10 cellular contexts compared by ENCODE assay signal in genomic region chr19:42121036-42121621, GRCh38. TPM values are rescaled to one million over a fixed set of nuclear protein-coding genes. Genes with fewer than 3 reads are reported as not detected.
A peak's percentile ranks its signal among the peaks of the same experiment; 100 is the strongest.
DNase-seq lines count a peak whose midpoint lies in the region; ATAC-seq and TF ChIP-seq lines count a peak whose summit lies in the region.
"Had no signal": no experiment of that assay in that cellular context is flagged by ENCODE, and none has a peak within 500 bp of the region (broad histone marks: within the 10 kb centered on the region; RNA-seq: fewer than 3 reads in every experiment).

No MANE protein-coding gene starts in this region.

- POLR2A ChIA-PET in activated CD4-positive, alpha-beta T cell treated with anti-CD3 and anti-CD28 coated beads, Interleukin-2, amount 10 ng/mL, durations not matched to agents 7 days and 5 days (lab: Charles Lee) = no interaction called here

- H3K4me3 Mint-ChIP-seq in activated CD4-positive, alpha-beta T cell treated with anti-CD3 and anti-CD28 coated beads, Interleukin-2, amount 10 ng/mL, durations not matched to agents 7 days and 5 days = peak overlapping the region; percentile 45
- peak overlapping the region; percentile 58 for H3K4me3 Mint-ChIP-seq in dendritic cell treated with granulocyte-macrophage colony-stimulating factor and Interleukin-4, amounts not matched to agents 40 ng/mL and 50 ng/mL, for 4 days

- no peak overlapping the region for H2AFZ ChIP-seq in OCI-LY1 (ENCODE audit: low read length)

- H3F3A ChIP-seq in OCI-LY1 (ENCODE audit: insufficient read depth, low read length) = peaks cover 4% of the 10 kb centered on the region; the same call in 1 of the 2 replicates

- no peaks in the 10 kb centered on the region for H3K9me3 Mint-ChIP-seq in activated CD4-positive, alpha-beta T cell treated with anti-CD3 and anti-CD28 coated beads, Interleukin-2, amount 10 ng/mL, durations not matched to agents 7 days and 5 days
- no peaks in the 10 kb centered on the region for H3K9me3 Mint-ChIP-seq in dendritic cell treated with granulocyte-macrophage colony-stimulating factor and Interleukin-4, amounts not matched to agents 40 ng/mL and 50 ng/mL, for 4 days

- intact Hi-C loops in dendritic cell treated with granulocyte-macrophage colony-stimulating factor and Interleukin-4, amounts not matched to agents 40 ng/mL and 50 ng/mL, for 4 days (cut with micrococcal nuclease) = no loop called here

- peaks cover 45% of the 10 kb centered on the region for H3K4me1 Mint-ChIP-seq in activated CD4-positive, alpha-beta T cell treated with anti-CD3 and anti-CD28 coated beads, Interleukin-2, amount 10 ng/mL, durations not matched to agents 7 days and 5 days
- H3K4me1 Mint-ChIP-seq in dendritic cell treated with granulocyte-macrophage colony-stimulating factor and Interleukin-4, amounts not matched to agents 40 ng/mL and 50 ng/mL, for 4 days (ENCODE audit: low read depth) = peaks cover 70% of the 10 kb centered on the region

- no peak for DNase-seq in activated CD4-positive, alpha-beta T cell treated with anti-CD3 and anti-CD28 coated beads, Interleukin-2, amount 10 ng/mL, durations not matched to agents 7 days and 5 days
- no peak for DNase-seq in activated CD4-positive, alpha-beta T cell treated with anti-CD3 and anti-CD28 coated beads for 4 hours
- DNase-seq in GOT3 (lab: John Stamatoyannopoulos, UW) (no peak), T1000 (lab: John Stamatoyannopoulos, UW) (no peak)
- DNase-seq: NCI-H345 had no signal

- no peaks in the 10 kb centered on the region for H3K27me3 Mint-ChIP-seq in activated CD4-positive, alpha-beta T cell treated with anti-CD3 and anti-CD28 coated beads, Interleukin-2, amount 10 ng/mL, durations not matched to agents 7 days and 5 days
- no peaks in the 10 kb centered on the region for H3K27me3 Mint-ChIP-seq in dendritic cell treated with granulocyte-macrophage colony-stimulating factor and Interleukin-4, amounts not matched to agents 40 ng/mL and 50 ng/mL, for 4 days

- H3K36me3 ChIP-seq in OCI-LY1 (ENCODE audit: insufficient read depth, low read length) = peaks cover 22% of the 10 kb centered on the region

- H4K20me1 ChIP-seq in OCI-LY1 (ENCODE audit: insufficient read depth, low read length) = no peaks in the 10 kb centered on the region

- H3K9me2 ChIP-seq in OCI-LY1 (ENCODE audit: low read depth, low read length) = no peaks in the 10 kb centered on the region

- H3K9me3 ChIP-seq in OCI-LY1 (ENCODE audit: low read length) = 0 out of 2 replicates have a peak, but pooled peaks cover 2% of the 10 kb centered on the region
- H3K9me3 ChIP-seq: heart right ventricle had no signal

- peak overlapping the region; percentile 87 for H3K27ac Mint-ChIP-seq in activated CD4-positive, alpha-beta T cell treated with anti-CD3 and anti-CD28 coated beads, Interleukin-2, amount 10 ng/mL, durations not matched to agents 7 days and 5 days
- H3K27ac Mint-ChIP-seq in dendritic cell treated with granulocyte-macrophage colony-stimulating factor and Interleukin-4, amounts not matched to agents 40 ng/mL and 50 ng/mL, for 4 days = peak overlapping the region; percentile 83

- CTCF ChIA-PET in activated CD4-positive, alpha-beta T cell treated with anti-CD3 and anti-CD28 coated beads, Interleukin-2, amount 10 ng/mL, durations not matched to agents 7 days and 5 days (lab: Charles Lee) = interaction anchor here (0.6 to 1.4 kb wide), 4 partner anchors 10 to 64 kb away, joined by 3 to 5 read pairs (median 4); partner anchors contain the start of gene POU2F2

- TF ChIP-seq CTCF in OCI-LY1 (IDR thresholded peaks at IDR 0.05; ENCODE audit: low read length) = no peak

- peak overlapping the region; percentile 35; the same call in 1 of the 2 replicates for H3K4me2 ChIP-seq in OCI-LY1 (ENCODE audit: low read length)

- peaks cover 42% of the 10 kb centered on the region for H3K4me1 ChIP-seq in OCI-LY1 (ENCODE audit: insufficient read depth, low read length, severe bottlenecking)

- H3K27ac ChIP-seq in OCI-LY1 (ENCODE audit: low read depth, low read length, poor library complexity, severe bottlenecking) (peak overlapping the region; percentile 83), skin epidermis (peak overlapping the region in 14 of 21 experiments; percentile 8 to 90 (median 60))

- H3K4me3 ChIP-seq in OCI-LY1 (ENCODE audit: low read depth, low read length, poor library complexity, severe bottlenecking) (no peak overlapping the region), skin epidermis (no peak overlapping the region)

- ATAC-seq in HG03095 (IDR thresholded peaks at IDR 0.05; ENCODE audit: unreplicated experiment) = no peak

- H3K9ac ChIP-seq in OCI-LY1 (ENCODE audit: low read length) = peak overlapping the region; percentile 45; the same call in 1 of the 2 replicates

- no peaks in the 10 kb centered on the region for H3K79me2 ChIP-seq in OCI-LY1 (ENCODE audit: insufficient read depth, low read length)

- peaks cover 18% of the 10 kb centered on the region for H3K36me3 Mint-ChIP-seq in activated CD4-positive, alpha-beta T cell treated with anti-CD3 and anti-CD28 coated beads, Interleukin-2, amount 10 ng/mL, durations not matched to agents 7 days and 5 days (ENCODE audit: low read depth)
- peaks cover 35% of the 10 kb centered on the region for H3K36me3 Mint-ChIP-seq in dendritic cell treated with granulocyte-macrophage colony-stimulating factor and Interleukin-4, amounts not matched to agents 40 ng/mL and 50 ng/mL, for 4 days (ENCODE audit: low read depth)

- no peaks in the 10 kb centered on the region for H3K27me3 ChIP-seq in OCI-LY1 (ENCODE audit: insufficient read depth, low read length)

RNA-seq across cellular contexts. Expression of gene POU2F2, which starts 11.1 kb away (rescaled TPM):
- total RNA-seq in activated CD4-positive, alpha-beta T cell treated with anti-CD3 and anti-CD28 coated beads, Interleukin-2, amount 10 ng/mL, durations not matched to agents 7 days and 5 days = 10 to 100 TPM; 19.6 to 22.9 TPM

RNA-seq across cellular contexts. Expression of gene ZNF574, which starts 45.2 kb away (rescaled TPM):
- total RNA-seq in activated CD4-positive, alpha-beta T cell treated with anti-CD3 and anti-CD28 coated beads, Interleukin-2, amount 10 ng/mL, durations not matched to agents 7 days and 5 days = 10 to 100 TPM; 14.1 to 15.8 TPM

RNA-seq across cellular contexts. Expression of gene GRIK5, which starts 51.1 kb away (rescaled TPM):
- under 1 TPM; 0.65 to 0.79 TPM for total RNA-seq in activated CD4-positive, alpha-beta T cell treated with anti-CD3 and anti-CD28 coated beads, Interleukin-2, amount 10 ng/mL, durations not matched to agents 7 days and 5 days
